In genomic region chr13:32150794-32151193, GRCh38 we compare ENCODE assay signal across 14 cellular contexts.
A peak's percentile ranks its signal among the peaks of the same experiment; 100 is the strongest.
DNase-seq lines count a peak whose midpoint lies in the region; ATAC-seq and TF ChIP-seq lines count a peak whose summit lies in the region.
"Had no signal": no experiment of that assay in that cellular context is flagged by ENCODE, and none has a peak within 500 bp of the region (broad histone marks: within the 10 kb centered on the region; RNA-seq: fewer than 3 reads in every experiment).

No MANE protein-coding gene starts in this region.

- ATAC-seq in right cardiac atrium, result peak; percentile 91 to 94
- no peak for ATAC-seq in activated CD8-positive, alpha-beta T cell treated with anti-CD3 and anti-CD28 coated beads, Interleukin-2, amount 10 ng/mL, durations not matched to agents 7 days and 5 days
- ATAC-seq in HG02840 (IDR thresholded peaks at IDR 0.05; ENCODE audit: low FRiP score, unreplicated experiment), result no peak
- no peak for ATAC-seq in GM21786 (IDR thresholded peaks at IDR 0.05; ENCODE audit: unreplicated experiment)
- no peak for ATAC-seq in HG03025 (IDR thresholded peaks at IDR 0.05; ENCODE audit: low FRiP score, unreplicated experiment)
- ATAC-seq: activated CD4-positive, CD25-positive, alpha-beta regulatory T cell treated with anti-CD3 and anti-CD28 coated beads, Interleukin-2, amount 50 U/mL, for 24 hours had no signal

- H3K27ac ChIP-seq in right cardiac atrium (ENCODE audit: low read length), result peak overlapping the region; percentile 77
- H3K27ac ChIP-seq in sigmoid colon, result peak overlapping the region; percentile 69 to 82 (median 76)

- 14% methylated on average over 1 of the region's 1 CpG for WGBS in right cardiac atrium
- WGBS in sigmoid colon, 2 donors, result 0 to 38% methylated on average over 1 of the region's 1 CpG

- no peaks in the 10 kb centered on the region for H3K4me1 Mint-ChIP-seq in activated CD8-positive, alpha-beta T cell treated with anti-CD3 and anti-CD28 coated beads, Interleukin-2, amount 10 ng/mL, durations not matched to agents 7 days and 5 days (ENCODE audit: low read depth)
- H3K4me1 Mint-ChIP-seq: memory B cell had no signal

- TF ChIP-seq EP300 in sigmoid colon (IDR thresholded peaks at IDR 0.05), result peak in 1 of 4 donors; percentile 42

- H3K9me3 ChIP-seq in right cardiac atrium (ENCODE audit: control insufficient read depth, low read length) (no peaks in the 10 kb centered on the region), sigmoid colon (no peaks in the 10 kb centered on the region)

- no peaks in the 10 kb centered on the region for H3K9me3 Mint-ChIP-seq in activated CD8-positive, alpha-beta T cell treated with anti-CD3 and anti-CD28 coated beads, Interleukin-2, amount 10 ng/mL, durations not matched to agents 7 days and 5 days (ENCODE audit: insufficient read depth)
- H3K9me3 Mint-ChIP-seq: activated T-cell treated with anti-CD3 and anti-CD28 coated beads, Interleukin-2, amount 50 U/mL, for 72 hours; memory B cell had no signal

- H3K36me3 ChIP-seq in sigmoid colon, result peaks cover 0 to 3% (median 0%) of the 10 kb centered on the region in 4 donors

- no peak for TF ChIP-seq POLR2A in sigmoid colon (IDR thresholded peaks at IDR 0.05)

- H3K4me1 ChIP-seq in right cardiac atrium (ENCODE audit: control insufficient read depth, insufficient read depth, low read length) (peaks cover 3% of the 10 kb centered on the region), sigmoid colon (peaks cover 0 to 49% (median 40%) of the 10 kb centered on the region in 4 donors)

- H3K27me3 ChIP-seq in right cardiac atrium (ENCODE audit: control insufficient read depth, insufficient read depth), result no peaks in the 10 kb centered on the region
- H3K27me3 ChIP-seq in sigmoid colon, result no peaks in the 10 kb centered on the region

- no peak overlapping the region for H3K27ac Mint-ChIP-seq in activated CD8-positive, alpha-beta T cell treated with anti-CD3 and anti-CD28 coated beads, Interleukin-2, amount 10 ng/mL, durations not matched to agents 7 days and 5 days
- H3K27ac Mint-ChIP-seq: activated T-cell treated with anti-CD3 and anti-CD28 coated beads, Interleukin-2, amount 50 U/mL, for 72 hours; memory B cell had no signal

- peaks cover 2% of the 10 kb centered on the region for H3K27me3 Mint-ChIP-seq in activated CD8-positive, alpha-beta T cell treated with anti-CD3 and anti-CD28 coated beads, Interleukin-2, amount 10 ng/mL, durations not matched to agents 7 days and 5 days (ENCODE audit: low read depth)
- H3K27me3 Mint-ChIP-seq: memory B cell had no signal

- H3K4me3 ChIP-seq in right cardiac atrium (ENCODE audit: low read length) (no peak overlapping the region), sigmoid colon (no peak overlapping the region)

- no peaks in the 10 kb centered on the region for H3K36me3 Mint-ChIP-seq in activated CD8-positive, alpha-beta T cell treated with anti-CD3 and anti-CD28 coated beads, Interleukin-2, amount 10 ng/mL, durations not matched to agents 7 days and 5 days (ENCODE audit: low read depth)

- CTCF ChIA-PET in activated CD8-positive, alpha-beta T cell treated with anti-CD3 and anti-CD28 coated beads, Interleukin-2, amount 10 ng/mL, durations not matched to agents 7 days and 5 days (lab: Charles Lee), result no interaction called here

- POLR2A ChIA-PET in activated CD8-positive, alpha-beta T cell treated with anti-CD3 and anti-CD28 coated beads, Interleukin-2, amount 10 ng/mL, durations not matched to agents 7 days and 5 days (lab: Charles Lee), result no interaction called here

- intact Hi-C loops in right cardiac atrium (cut with DNase I) (no loop called here), sigmoid colon (cut with DNase I) (loop anchor here (5.0 kb wide), 2 partner anchors 118 to 167 kb away; partner anchors contain the start of genes BRCA2, FRY and ZAR1L)

- H3K4me3 Mint-ChIP-seq in activated CD8-positive, alpha-beta T cell treated with anti-CD3 and anti-CD28 coated beads, Interleukin-2, amount 10 ng/mL, durations not matched to agents 7 days and 5 days, result no peak overlapping the region
- H3K4me3 Mint-ChIP-seq: activated T-cell treated with anti-CD3 and anti-CD28 coated beads, Interleukin-2, amount 50 U/mL, for 72 hours; memory B cell had no signal

- TF ChIP-seq CTCF in sigmoid colon (IDR thresholded peaks at IDR 0.05), result no peak

- DNase-seq in AG20443 (ENCODE audit: low spot score), result peak; percentile 85
- peak; percentile 7 for DNase-seq in cerebellar cortex (ENCODE audit: low spot score)
- DNase-seq in right cardiac atrium, result peak; percentile 84 to 92 (median 90)
- peak; percentile 89 for DNase-seq in sigmoid colon
- DNase-seq in activated CD8-positive, alpha-beta T cell treated with anti-CD3 and anti-CD28 coated beads, Interleukin-2, amount 10 ng/mL, durations not matched to agents 7 days and 5 days, result no peak
- DNase-seq: activated T-cell treated with anti-CD3 and anti-CD28 coated beads, Interleukin-2, amount 50 U/mL, for 72 hours; central memory CD4-positive, alpha-beta T cell; KBM-7; NCI-H2029 treated with DMSO at 0.1 percent for 48 hours had no signal

Comparison
In these comparisons a context has a peak if more than half of its experiments do, and no peak if none do; other contexts are left out.
1. ATAC-seq: peak in right cardiac atrium (2 of 2); none in activated CD8-positive, alpha-beta T cell treated with anti-CD3 and anti-CD28 coated beads, Interleukin-2, amount 10 ng/mL, durations not matched to agents 7 days and 5 days (single experiment), HG02840 (single experiment), GM21786 (single experiment) and HG03025 (single experiment).